In the genomic region with DNA sequence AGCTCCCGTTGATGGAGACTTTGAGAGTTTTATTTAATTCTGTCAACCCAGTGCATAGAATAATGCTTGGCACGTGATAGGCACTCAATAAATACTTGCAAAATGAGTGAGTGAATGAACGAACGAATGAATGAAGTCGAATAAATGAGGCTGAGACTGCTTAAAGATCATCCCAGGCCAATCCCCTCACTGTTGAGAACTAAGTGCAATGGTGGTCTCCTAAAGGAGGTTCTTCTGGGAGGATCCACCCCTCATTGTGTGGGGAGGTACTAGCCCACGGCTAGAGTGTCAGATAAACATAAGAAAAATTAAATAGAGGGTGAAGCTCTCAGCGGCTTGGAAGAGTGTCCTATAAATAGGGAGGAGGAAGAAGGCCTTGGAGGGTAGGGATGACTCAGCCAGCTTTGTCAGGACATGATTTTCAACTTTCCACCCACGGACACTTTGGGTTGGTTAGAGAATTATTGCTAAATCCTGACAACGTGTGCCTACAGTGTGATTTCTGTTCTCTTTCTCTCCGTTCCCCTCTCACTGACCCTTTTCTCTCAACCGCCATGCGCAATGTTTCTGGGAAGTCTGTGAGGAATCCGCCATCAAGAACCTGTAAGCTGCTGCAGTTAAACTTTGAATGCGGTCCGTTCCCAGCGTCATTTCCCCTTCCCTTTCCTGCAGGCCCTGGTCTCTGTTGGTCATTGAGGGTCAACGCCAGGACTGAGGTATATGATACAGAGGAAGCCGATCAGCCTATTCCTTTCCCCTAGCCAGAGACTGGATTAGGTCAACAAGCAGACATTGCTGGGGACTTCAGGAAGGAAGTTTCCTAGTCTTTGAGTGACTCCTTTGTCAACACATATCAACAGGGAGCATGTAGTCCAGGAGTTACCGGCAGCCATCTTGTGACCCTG, we compare ENCODE assay signal across 11 cellular contexts.
DNase-seq lines count a peak whose midpoint lies in the region; ATAC-seq, FAIRE-seq and TF ChIP-seq lines count a peak whose summit lies in the region.
"Had no signal": no experiment of that assay in that cellular context is flagged by ENCODE, and none has a peak within 500 bp of the region (broad histone marks: within the 10 kb centered on the region; RNA-seq: fewer than 3 reads in every experiment).

No MANE protein-coding gene starts in this region.

- H3K9me3 ChIP-seq in H1 (ENCODE audit: insufficient read depth in 2 of 2, low read depth in 1 of 2, low read length in 1 of 2) (no peaks in the 10 kb centered on the region; a peak in 1 of 4 replicates), mucosa of descending colon (no peaks in the 10 kb centered on the region)

- H3K4me3 ChIP-seq in H1 (ENCODE audit: extremely low read depth in 1 of 4, insufficient read depth in 2 of 4, low read depth in 3 of 4, low read length in 4 of 4) (no peak overlapping the region), mucosa of descending colon (no peak overlapping the region)

- H3K23ac ChIP-seq in H1 (ENCODE audit: insufficient read length) = no peak overlapping the region

- H4K5ac ChIP-seq in H1 (ENCODE audit: insufficient read length, low read depth, low read length) = no peak overlapping the region

- 0 out of 2 replicates have a peak overlapping the region, but pooled peaks have one; percentile 43 for H2AK5ac ChIP-seq in H1 (ENCODE audit: low read depth, low read length)

- TF ChIP-seq CTCF in H1 (IDR thresholded peaks at IDR 0.05; ENCODE audit: control extremely low read depth in 1 of 3, insufficient read depth in 1 of 3, low read depth in 1 of 3, low read length in 3 of 3) = no peak
- TF ChIP-seq CTCF in mucosa of descending colon (IDR thresholded peaks at IDR 0.05) = no peak

- peak overlapping the region; percentile 3; the same call in 1 of the 2 replicates for H2BK12ac ChIP-seq in H1 (ENCODE audit: low read depth, low read length)

- 90% methylated on average over 16 of the region's 19 CpGs; no CpG with 5 or more reads in 1 of the 2 experiments for WGBS in H1 (ENCODE audit: extremely low coverage in 1 of 2, insufficient coverage in 1 of 2, insufficient read length in 1 of 2, insufficient replicate concordance in 2 of 2, low coverage in 1 of 2, low lambda C conversion rate in 2 of 2, missing lambda C conversion rate in 1 of 2), 2 experiments

- no peak for TF ChIP-seq POLR2A in H1 (IDR thresholded peaks at IDR 0.05; ENCODE audit: control extremely low read depth in 1 of 2, low read depth in 2 of 2, low read length in 2 of 2)

- no peaks in the 10 kb centered on the region; the same call in 1 of the 2 replicates for H3K23me2 ChIP-seq in H1 (ENCODE audit: low read depth, low read length)

- H2AFZ ChIP-seq in H1 (ENCODE audit: low read length) = no peak overlapping the region; the same call in 1 of the 2 replicates

- H3K14ac ChIP-seq in H1 (ENCODE audit: insufficient read length) = no peak overlapping the region

- intact Hi-C loops in mucosa of descending colon (cut with DNase I, micrococcal nuclease) = no loop called here

- no peaks in the 10 kb centered on the region for H3K79me2 ChIP-seq in H1 (ENCODE audit: control insufficient read depth in 1 of 2, insufficient read depth in 2 of 2, low read length in 2 of 2)

- H2BK120ac ChIP-seq in H1 (replicated peaks; ENCODE audit: low read depth, low read length) = no peak overlapping the region

- no peak for TF ChIP-seq RAD21 in H1 (IDR thresholded peaks at IDR 0.05 in 1 of 2, conservative IDR thresholded peaks at IDR 0.05 in 1 of 2; ENCODE audit: low read depth in 2 of 2, low read length in 2 of 2)

- no peaks in the 10 kb centered on the region for H3K4me1 ChIP-seq in H1 (replicated peaks in 1 of 4; ENCODE audit: control insufficient read depth in 3 of 4, insufficient read depth in 4 of 4, low read length in 3 of 4)
- H3K4me1 ChIP-seq in mucosa of descending colon (ENCODE audit: low read depth) = no peaks in the 10 kb centered on the region

- no peak for TF ChIP-seq EP300 in H1 (IDR thresholded peaks at IDR 0.05; ENCODE audit: borderline replicate concordance in 1 of 2, low read depth in 2 of 2, low read length in 2 of 2)

- no peaks in the 10 kb centered on the region for H3K79me1 ChIP-seq in H1 (ENCODE audit: low read depth, low read length)

- CTCF ChIA-PET in H1 (lab: Charles Lee; ENCODE audit: partially characterized antibody) = interaction anchor here (0.8 to 3.0 kb wide), 3 partner anchors 9 to 99 kb away, joined by 3 to 11 read pairs (median 3); no protein-coding TSS in a partner anchor

- H3K56ac ChIP-seq in H1 (replicated peaks; ENCODE audit: insufficient read length, low read depth, low read length) = no peak overlapping the region

- H4K91ac ChIP-seq in H1 (replicated peaks; ENCODE audit: insufficient read length, low read length) = no peak overlapping the region

- no peak for DNase-seq in stimulated activated naive CD8-positive, alpha-beta T cell treated with anti-CD3 and anti-CD28 coated beads, Interleukin-15, amount 100 ng/mL, for 72 hours
- no peak for DNase-seq in H1 (ENCODE audit: low read depth in 1 of 2, low spot score in 2 of 2)
- peak in 1 of 3 donors; percentile 28 for DNase-seq in mucosa of descending colon
- DNase-seq in NCI-H187 (lab: John Stamatoyannopoulos, UW) = no peak
- no peak for DNase-seq in stimulated activated CD4-positive, alpha-beta T cell treated with anti-CD3 and anti-CD28 coated beads, Interleukin-4, amount 100 ng/mL, for 4 hours
- DNase-seq: activated B cell treated with CpG ODN at 0.5 μM for 24 hours, NCI-H1048 had no signal

- H2BK15ac ChIP-seq in H1 (ENCODE audit: low read length) = no peak overlapping the region

- H3K27ac Mint-ChIP-seq in stimulated activated naive CD8-positive, alpha-beta T cell treated with anti-CD3 and anti-CD28 coated beads, Interleukin-15, Interleukin-2, amounts not matched to agents 100 ng/mL and 50 ng/mL, for 24 hours = peak overlapping the region; percentile 38
- no peak overlapping the region for H3K27ac Mint-ChIP-seq in stimulated activated naive CD8-positive, alpha-beta T cell treated with anti-CD3 and anti-CD28 coated beads, Interleukin-15, amount 100 ng/mL, for 72 hours
- H3K27ac Mint-ChIP-seq: activated B cell treated with CpG ODN at 0.5 μM for 24 hours had no signal

- no peak overlapping the region for H4K8ac ChIP-seq in H1 (ENCODE audit: extremely low read depth, insufficient read depth, low read length)

- no peak overlapping the region for H3K27ac ChIP-seq in H1 (ENCODE audit: low read depth, low read length)

- no peak overlapping the region for H3K4me3 Mint-ChIP-seq in stimulated activated naive CD8-positive, alpha-beta T cell treated with anti-CD3 and anti-CD28 coated beads, Interleukin-15, Interleukin-2, amounts not matched to agents 100 ng/mL and 50 ng/mL, for 24 hours
- H3K4me3 Mint-ChIP-seq in stimulated activated naive CD8-positive, alpha-beta T cell treated with anti-CD3 and anti-CD28 coated beads, Interleukin-15, amount 100 ng/mL, for 72 hours = no peak overlapping the region
- H3K4me3 Mint-ChIP-seq: activated B cell treated with CpG ODN at 0.5 μM for 24 hours had no signal

- no peaks in the 10 kb centered on the region for H3K9me3 Mint-ChIP-seq in stimulated activated naive CD8-positive, alpha-beta T cell treated with anti-CD3 and anti-CD28 coated beads, Interleukin-15, Interleukin-2, amounts not matched to agents 100 ng/mL and 50 ng/mL, for 24 hours
- no peaks in the 10 kb centered on the region for H3K9me3 Mint-ChIP-seq in stimulated activated naive CD8-positive, alpha-beta T cell treated with anti-CD3 and anti-CD28 coated beads, Interleukin-15, amount 100 ng/mL, for 72 hours
- H3K9me3 Mint-ChIP-seq: activated B cell treated with CpG ODN at 0.5 μM for 24 hours had no signal

- no peak overlapping the region for H3K4ac ChIP-seq in H1 (replicated peaks; ENCODE audit: insufficient read length, low read depth, low read length)

- peak overlapping the region; percentile 53 for H2BK20ac ChIP-seq in H1 (ENCODE audit: low read length)

- POLR2A ChIA-PET in H1 (lab: Charles Lee; ENCODE audit: partially characterized antibody) = no interaction called here

- H3K4me2 ChIP-seq in H1 (ENCODE audit: insufficient read depth in 1 of 2, low read depth in 2 of 2, low read length in 2 of 2) = no peak overlapping the region

- peak overlapping the region; percentile 73; the same call in 1 of the 2 replicates for H3K18ac ChIP-seq in H1 (ENCODE audit: extremely low read depth, low read length)

- H3K36me3 Mint-ChIP-seq in stimulated activated naive CD8-positive, alpha-beta T cell treated with anti-CD3 and anti-CD28 coated beads, Interleukin-15, Interleukin-2, amounts not matched to agents 100 ng/mL and 50 ng/mL, for 24 hours (ENCODE audit: low read depth) = no peaks in the 10 kb centered on the region

- no peaks in the 10 kb centered on the region for H3K27me3 ChIP-seq in H1 (replicated peaks in 1 of 4; ENCODE audit: control insufficient read depth in 3 of 4, extremely low read depth in 1 of 4, insufficient read depth in 3 of 4, low read length in 3 of 4)

- ATAC-seq in stimulated activated naive CD8-positive, alpha-beta T cell treated with anti-CD3 and anti-CD28 coated beads, Interleukin-15, amount 100 ng/mL, for 72 hours = no peak
- ATAC-seq in mucosa of descending colon (peak; percentile 64), HG02885 (IDR thresholded peaks at IDR 0.05; ENCODE audit: poor library complexity, unreplicated experiment) (no peak), GM21717 (IDR thresholded peaks at IDR 0.05; ENCODE audit: unreplicated experiment) (no peak)

- no peaks in the 10 kb centered on the region for H3K36me3 ChIP-seq in H1 (ENCODE audit: control insufficient read depth in 2 of 4, insufficient read depth in 4 of 4, low read length in 3 of 4)
- H3K36me3 ChIP-seq in mucosa of descending colon (ENCODE audit: low read depth) = no peaks in the 10 kb centered on the region

- H3K9ac ChIP-seq in H1 (replicated peaks in 1 of 4; ENCODE audit: extremely low read depth in 1 of 4, low read depth in 3 of 4, low read length in 3 of 4) = no peak overlapping the region

- FAIRE-seq in H1 (lab: Jason Lieb, UNC) = no peak
- FAIRE-seq: A204.1 had no signal

- no peaks in the 10 kb centered on the region for H4K20me1 ChIP-seq in H1 (replicated peaks in 1 of 2; ENCODE audit: control insufficient read depth in 1 of 2, insufficient read depth in 2 of 2, low read length in 2 of 2)

- peak overlapping the region; percentile 31; the same call in 1 of the 2 replicates for H2BK5ac ChIP-seq in H1 (ENCODE audit: low read depth, low read length)

- H3K27me3 Mint-ChIP-seq in stimulated activated naive CD8-positive, alpha-beta T cell treated with anti-CD3 and anti-CD28 coated beads, Interleukin-15, Interleukin-2, amounts not matched to agents 100 ng/mL and 50 ng/mL, for 24 hours = no peaks in the 10 kb centered on the region
- no peaks in the 10 kb centered on the region for H3K27me3 Mint-ChIP-seq in stimulated activated naive CD8-positive, alpha-beta T cell treated with anti-CD3 and anti-CD28 coated beads, Interleukin-15, amount 100 ng/mL, for 72 hours
- H3K27me3 Mint-ChIP-seq: activated B cell treated with CpG ODN at 0.5 μM for 24 hours had no signal

- H3K4me1 Mint-ChIP-seq in stimulated activated naive CD8-positive, alpha-beta T cell treated with anti-CD3 and anti-CD28 coated beads, Interleukin-15, Interleukin-2, amounts not matched to agents 100 ng/mL and 50 ng/mL, for 24 hours (ENCODE audit: low read depth) = peaks cover 9% of the 10 kb centered on the region
- H3K4me1 Mint-ChIP-seq in stimulated activated naive CD8-positive, alpha-beta T cell treated with anti-CD3 and anti-CD28 coated beads, Interleukin-15, amount 100 ng/mL, for 72 hours = peaks cover 9% of the 10 kb centered on the region
